ENCODE assay signal across 1 cellular context in genomic region chr18:12321331-12321730, GRCh38.
A peak's percentile ranks its signal among the peaks of the same experiment; 100 is the strongest.
TF ChIP-seq lines count a peak whose summit lies in the region.

No MANE protein-coding gene starts in this region.

TF ChIP-seq in GM12878, 131 proteins besides CTCF, POLR2A, EP300 and RAD21:
- TF ChIP-seq RB1 (IDR thresholded peaks at IDR 0.05; ENCODE audit: borderline replicate concordance) (no peak), CHD2 (IDR thresholded peaks at IDR 0.05; ENCODE audit: borderline replicate concordance, low read depth, low read length) (no peak), ZBTB40 (IDR thresholded peaks at IDR 0.05; ENCODE audit: borderline replicate concordance) (no peak), FOXM1 (IDR thresholded peaks at IDR 0.05; ENCODE audit: low read depth, low read length) (no peak), POU2F2 (IDR thresholded peaks at IDR 0.05; ENCODE audit: borderline replicate concordance, low read depth, low read length) (0 out of 3 replicates have a peak, but pooled peaks have one; percentile 25), PML (IDR thresholded peaks at IDR 0.05; ENCODE audit: low read length) (no peak), ZNF24 (IDR thresholded peaks at IDR 0.05) (no peak), MXI1 (IDR thresholded peaks at IDR 0.05; ENCODE audit: low read depth, low read length) (no peak), ATF3 (IDR thresholded peaks at IDR 0.05; ENCODE audit: borderline replicate concordance, extremely low read depth, low read depth, low read length) (no peak), ZBED1 (IDR thresholded peaks at IDR 0.05; ENCODE audit: borderline replicate concordance) (no peak), CREB1 (IDR thresholded peaks at IDR 0.05; ENCODE audit: low read depth) (no peak), PAX5 (IDR thresholded peaks at IDR 0.05; ENCODE audit: borderline replicate concordance, low read depth, low read length) (peak; percentile 82), NFYA (IDR thresholded peaks at IDR 0.05; ENCODE audit: borderline replicate concordance, low read depth, low read length) (no peak), ZNF207 (IDR thresholded peaks at IDR 0.05; ENCODE audit: borderline replicate concordance) (no peak), BHLHE40 (IDR thresholded peaks at IDR 0.05; ENCODE audit: borderline replicate concordance in 1 of 2, low read depth in 2 of 2, low read length in 1 of 2) (peak in 1 of 2 experiments; percentile 23; a peak in 1 of 4 replicates), RUNX3 (IDR thresholded peaks at IDR 0.05; ENCODE audit: low read length) (0 out of 2 replicates have a peak, but pooled peaks have one; percentile 23), ASH2L (IDR thresholded peaks at IDR 0.05; ENCODE audit: borderline replicate concordance, low read depth) (no peak)
